Comparison of ENCODE assay signal across 22 cellular contexts in the genomic region with DNA sequence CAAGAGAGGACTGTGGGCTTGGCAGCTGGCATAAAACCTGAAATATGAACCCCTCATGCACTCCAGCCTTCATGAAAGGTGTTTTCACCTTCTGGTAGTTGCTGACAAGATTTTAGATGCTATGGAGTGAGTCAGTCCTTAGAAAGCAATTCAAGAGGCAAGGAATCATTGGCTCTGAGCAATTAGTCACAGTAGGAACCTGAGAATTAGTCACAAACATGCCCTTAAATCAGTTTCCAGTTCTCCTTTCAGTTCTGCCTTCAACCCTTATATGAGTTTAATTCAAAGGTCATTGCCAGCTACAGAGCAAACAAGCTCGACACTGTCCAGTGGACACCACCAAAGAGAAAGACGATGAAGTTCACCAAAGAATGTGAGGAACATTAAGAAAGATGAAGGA.
"Had no signal": no experiment of that assay in that cellular context is flagged by ENCODE, and none has a peak within 500 bp of the region (broad histone marks: within the 10 kb centered on the region; RNA-seq: fewer than 3 reads in every experiment).

No MANE protein-coding gene starts in this region.

- DNase-seq: activated CD4-positive, alpha-beta T cell treated with anti-CD3 and anti-CD28 coated beads, Interleukin-2, amount 10 ng/mL, durations not matched to agents 7 days and 5 days; activated CD8-positive, alpha-beta memory T cell treated with anti-CD3 and anti-CD28 coated beads, Interleukin-2, amount 10 ng/mL, durations not matched to agents 7 days and 5 days; activated CD8-positive, alpha-beta T cell treated with anti-CD3 and anti-CD28 coated beads for 36 hours; activated effector memory CD4-positive, alpha-beta T cell treated with anti-CD3 and anti-CD28 coated beads, Interleukin-2, amount 50 U/mL, for 16 hours; activated naive CD4-positive, alpha-beta T cell treated with anti-CD3 and anti-CD28 coated beads, Interleukin-2, amount 50 U/mL, for 16 hours; activated naive CD8-positive, alpha-beta T cell treated with anti-CD3 and anti-CD28 coated beads, Interleukin-2, amount 50 U/mL, for 24 hours; activated T-cell treated with anti-CD3 and anti-CD28 coated beads for 4 hours; caudate nucleus; effector memory CD4-positive, alpha-beta T cell; foreskin melanocyte; glutamatergic neuron; immature natural killer cell; left ventricle myocardium inferior; pancreas; right cardiac atrium; stimulated activated CD4-positive, alpha-beta T cell treated with anti-CD3 and anti-CD28 coated beads, Interleukin-4, amount 100 ng/mL, for 24 hours; substantia nigra; thyroid gland; upper lobe of right lung had no signal

- ATAC-seq: activated CD4-positive, CD25-positive, alpha-beta regulatory T cell treated with anti-CD3 and anti-CD28 coated beads, Interleukin-2, amount 50 U/mL, for 24 hours; activated CD8-positive, alpha-beta memory T cell treated with anti-CD3 and anti-CD28 coated beads, Interleukin-2, amount 10 ng/mL, durations not matched to agents 7 days and 5 days; activated CD8-positive, alpha-beta T cell treated with anti-CD3 and anti-CD28 coated beads for 36 hours; activated naive CD8-positive, alpha-beta T cell treated with anti-CD3 and anti-CD28 coated beads, Interleukin-2, amount 50 U/mL, for 24 hours; esophagus mucosa; pancreas; right cardiac atrium; upper lobe of right lung had no signal

- FAIRE-seq: pancreas had no signal

- H3K4me3 ChIP-seq: hepatocyte, left ventricle myocardium inferior, pancreas, thyroid gland, upper lobe of right lung had no signal
